Comparison of ENCODE assay signal across 1 cellular context in the genomic region with DNA sequence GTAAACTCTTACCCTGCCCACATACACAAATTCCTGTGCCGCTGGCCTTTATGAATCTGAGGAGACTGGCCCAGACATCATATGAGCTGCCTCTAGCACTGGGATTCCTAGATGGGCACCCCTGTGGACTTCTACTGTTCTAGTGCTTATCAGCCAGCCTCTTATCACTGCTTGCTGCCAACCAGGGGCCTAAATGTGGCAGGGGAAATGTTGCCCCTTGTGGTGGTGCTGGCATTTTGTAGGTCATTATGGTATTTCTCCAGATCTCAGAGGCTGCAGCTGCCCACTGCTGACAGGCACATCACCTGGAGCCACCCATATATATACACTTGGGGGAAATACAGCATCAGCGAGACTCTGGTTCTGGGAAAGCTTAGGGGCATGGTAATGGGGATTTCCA.
TF ChIP-seq lines count a peak whose summit lies in the region.

No MANE protein-coding gene starts in this region.

TF ChIP-seq in neural cell, 6 proteins besides CTCF, POLR2A, EP300 and RAD21 (continued from another document):
- no peak for TF ChIP-seq SMC3 (conservative IDR thresholded peaks at IDR 0.05; ENCODE audit: poor library complexity)
- TF ChIP-seq, protein P1, sequence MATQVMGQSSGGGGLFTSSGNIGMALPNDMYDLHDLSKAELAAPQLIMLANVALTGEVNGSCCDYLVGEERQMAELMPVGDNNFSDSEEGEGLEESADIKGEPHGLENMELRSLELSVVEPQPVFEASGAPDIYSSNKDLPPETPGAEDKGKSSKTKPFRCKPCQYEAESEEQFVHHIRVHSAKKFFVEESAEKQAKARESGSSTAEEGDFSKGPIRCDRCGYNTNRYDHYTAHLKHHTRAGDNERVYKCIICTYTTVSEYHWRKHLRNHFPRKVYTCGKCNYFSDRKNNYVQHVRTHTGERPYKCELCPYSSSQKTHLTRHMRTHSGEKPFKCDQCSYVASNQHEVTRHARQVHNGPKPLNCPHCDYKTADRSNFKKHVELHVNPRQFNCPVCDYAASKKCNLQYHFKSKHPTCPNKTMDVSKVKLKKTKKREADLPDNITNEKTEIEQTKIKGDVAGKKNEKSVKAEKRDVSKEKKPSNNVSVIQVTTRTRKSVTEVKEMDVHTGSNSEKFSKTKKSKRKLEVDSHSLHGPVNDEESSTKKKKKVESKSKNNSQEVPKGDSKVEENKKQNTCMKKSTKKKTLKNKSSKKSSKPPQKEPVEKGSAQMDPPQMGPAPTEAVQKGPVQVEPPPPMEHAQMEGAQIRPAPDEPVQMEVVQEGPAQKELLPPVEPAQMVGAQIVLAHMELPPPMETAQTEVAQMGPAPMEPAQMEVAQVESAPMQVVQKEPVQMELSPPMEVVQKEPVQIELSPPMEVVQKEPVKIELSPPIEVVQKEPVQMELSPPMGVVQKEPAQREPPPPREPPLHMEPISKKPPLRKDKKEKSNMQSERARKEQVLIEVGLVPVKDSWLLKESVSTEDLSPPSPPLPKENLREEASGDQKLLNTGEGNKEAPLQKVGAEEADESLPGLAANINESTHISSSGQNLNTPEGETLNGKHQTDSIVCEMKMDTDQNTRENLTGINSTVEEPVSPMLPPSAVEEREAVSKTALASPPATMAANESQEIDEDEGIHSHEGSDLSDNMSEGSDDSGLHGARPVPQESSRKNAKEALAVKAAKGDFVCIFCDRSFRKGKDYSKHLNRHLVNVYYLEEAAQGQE (IDR thresholded peaks at IDR 0.05; ENCODE audit: borderline replicate concordance), result no peak
